Comparison of ENCODE assay signal across 1 cellular context in the genomic region with DNA sequence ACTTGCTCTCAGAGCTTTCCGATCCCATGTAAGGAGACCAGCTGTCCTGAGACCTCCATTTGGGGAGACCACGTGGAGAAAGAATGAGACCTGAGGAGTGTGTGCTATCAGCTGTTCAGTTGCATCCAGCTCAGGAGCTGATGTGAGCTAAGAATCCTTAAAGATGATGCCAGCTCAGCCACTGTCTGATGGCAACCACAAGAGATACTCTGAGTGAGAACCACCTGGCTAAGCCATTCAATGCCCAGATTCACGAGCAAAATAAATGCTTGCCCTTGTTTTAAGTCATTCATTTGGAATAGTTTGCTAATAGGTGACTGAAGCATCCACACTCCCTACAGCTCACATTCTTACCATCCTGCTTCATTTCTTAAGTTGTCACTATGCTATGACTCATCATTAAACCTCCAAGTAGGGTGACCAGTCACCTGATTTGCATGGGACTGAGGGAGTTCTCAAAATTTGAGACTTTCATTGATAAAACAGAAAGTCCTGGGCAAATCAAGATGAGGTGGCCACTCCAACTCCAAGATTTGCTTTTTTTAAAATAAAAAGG.
TF ChIP-seq lines count a peak whose summit lies in the region.

No MANE protein-coding gene starts in this region.

TF ChIP-seq in H1, 55 proteins besides CTCF, POLR2A, EP300 and RAD21 (continued from another document):
- TF ChIP-seq, protein P1, sequence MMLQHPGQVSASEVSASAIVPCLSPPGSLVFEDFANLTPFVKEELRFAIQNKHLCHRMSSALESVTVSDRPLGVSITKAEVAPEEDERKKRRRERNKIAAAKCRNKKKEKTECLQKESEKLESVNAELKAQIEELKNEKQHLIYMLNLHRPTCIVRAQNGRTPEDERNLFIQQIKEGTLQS (IDR thresholded peaks at IDR 0.05; ENCODE audit: insufficient read depth, low read depth, low read length) = no peak
TF ChIP-seq in H1: peak in this region for 0.
